In genomic region chr9:41123812-41124211, GRCh38 we compare ENCODE assay signal across 11 cellular contexts. TPM values are rescaled to one million over a fixed set of nuclear protein-coding genes. Genes with fewer than 3 reads are reported as not detected.
DNase-seq lines count a peak whose midpoint lies in the region; ATAC-seq and TF ChIP-seq lines count a peak whose summit lies in the region.
"Not testable (repeated sequence)": the region's sequence is repeated elsewhere in the genome, so short reads cannot be mapped to it uniquely, and the experiment has no call there.
"Had no signal": no experiment of that assay in that cellular context is flagged by ENCODE, and none has a peak within 500 bp of the region (broad histone marks: within the 10 kb centered on the region; RNA-seq: fewer than 3 reads in every experiment).

No MANE protein-coding gene starts in this region.

- intact Hi-C loops in heart right ventricle (cut with DNase I); left lung (cut with DNase I); mucosa of descending colon (cut with DNase I, micrococcal nuclease); sciatic nerve (cut with DNase I); aorta (cut with DNase I): not testable (repeated sequence)

- CTCF ChIA-PET in WTC11 (lab: Charles Lee), result not testable (repeated sequence)

- ATAC-seq in WTC11 (peak; percentile 39), esophagus mucosa (peak; percentile 43), heart right ventricle (peak; percentile 46 to 72 (median 52)), left lung (peak; percentile 47), mucosa of descending colon (peak; percentile 25), sciatic nerve (peak; percentile 61), aorta (ENCODE audit: low FRiP score) (peak; percentile 55)

- DNase-seq in WTC11 (ENCODE audit: low spot score); heart right ventricle; left lung; mucosa of descending colon; sciatic nerve (ENCODE audit: low spot score); aorta: not testable (repeated sequence)

- POLR2A ChIA-PET in WTC11 (lab: Charles Lee), result not testable (repeated sequence)

- peaks cover 0 to 23% (median 9%) of the 10 kb centered on the region in 7 donors for H3K27me3 ChIP-seq in heart right ventricle
- H3K27me3 ChIP-seq in left lung, result peaks cover 0 to 34% of the 10 kb centered on the region in 2 donors
- not testable (repeated sequence) for H3K27me3 ChIP-seq in aorta (ENCODE audit: control insufficient read depth in 1 of 2, insufficient read depth in 2 of 2, low read length in 1 of 2)

- H3K4me1 ChIP-seq in heart right ventricle; left lung; mucosa of descending colon (ENCODE audit: low read depth); aorta (ENCODE audit: control insufficient read depth in 1 of 2, insufficient read depth in 2 of 2, low read length in 2 of 2): not testable (repeated sequence)

- peaks cover 16% of the 10 kb centered on the region for H3K27me3 Mint-ChIP-seq in WTC11 (ENCODE audit: low read depth)

- H3K4me1 Mint-ChIP-seq in WTC11, result not testable (repeated sequence)

- H3K4me3 ChIP-seq in heart right ventricle; left lung; mucosa of descending colon; aorta (ENCODE audit: low read length in 2 of 2): not testable (repeated sequence)

- WGBS in heart right ventricle, 2 donors, result 0% methylated on average over 9 to 12 of the region's 33 CpGs
- 2 to 3% methylated on average over 11 to 14 of the region's 33 CpGs for WGBS in aorta, 2 donors

- not testable (repeated sequence) for H3K9me3 ChIP-seq in heart right ventricle; left lung; mucosa of descending colon; aorta (ENCODE audit: control insufficient read depth, low read length)

- H3K27ac ChIP-seq in heart right ventricle; left lung; aorta (ENCODE audit: low read depth in 1 of 2, low read length in 2 of 2): not testable (repeated sequence)

- H3K9me3 Mint-ChIP-seq in WTC11, result not testable (repeated sequence)

- H3K4me3 Mint-ChIP-seq in WTC11, result not testable (repeated sequence)

- H3K36me3 ChIP-seq in heart right ventricle; left lung; mucosa of descending colon (ENCODE audit: low read depth); aorta (ENCODE audit: control insufficient read depth in 1 of 2, insufficient read depth in 2 of 2, low read length in 1 of 2): not testable (repeated sequence)

- not testable (repeated sequence) for H3K27ac Mint-ChIP-seq in WTC11

- not testable (repeated sequence) for TF ChIP-seq CTCF in WTC11 (IDR thresholded peaks at IDR 0.05); heart right ventricle (IDR thresholded peaks at IDR 0.05); left lung (IDR thresholded peaks at IDR 0.05); mucosa of descending colon (IDR thresholded peaks at IDR 0.05)

- H3K36me3 Mint-ChIP-seq in WTC11, result not testable (repeated sequence)

RNA-seq across cellular contexts. Expression of gene FOXD4L6, which starts 4.7 kb away (rescaled TPM):
- total RNA-seq in WTC11 (2021), result not detected in 3 replicates
- total RNA-seq in esophagus mucosa, result not detected
- not detected for total RNA-seq in heart right ventricle
- polyA plus RNA-seq in heart right ventricle, result not detected
- under 1 TPM in 1 of 2 donors, not detected in 1; 0.26 TPM for total RNA-seq in left lung
- not detected for total RNA-seq in mucosa of descending colon
- not detected for total RNA-seq in sciatic nerve
- total RNA-seq in aorta, result not detected
- polyA plus RNA-seq in aorta, result not detected
- total RNA-seq: CD4-positive, alpha-beta memory T cell; G401 had no signal
- polyA plus RNA-seq: AG04450; CD4-positive, alpha-beta memory T cell; GM23248 had no signal
